ENCODE assay signal across 9 cellular contexts in genomic region chr4:153684182-153685073, GRCh38. TPM values are rescaled to one million over a fixed set of nuclear protein-coding genes. Genes with fewer than 3 reads are reported as not detected.
A peak's percentile ranks its signal among the peaks of the same experiment; 100 is the strongest.
DNase-seq lines count a peak whose midpoint lies in the region; ATAC-seq and TF ChIP-seq lines count a peak whose summit lies in the region.
"Had no signal": no experiment of that assay in that cellular context is flagged by ENCODE, and none has a peak within 500 bp of the region (broad histone marks: within the 10 kb centered on the region; RNA-seq: fewer than 3 reads in every experiment).

Gene TLR2 (plus strand): TSS chr4:153684280. CDS start chr4:153702908, 18,628 bp downstream.

- TF ChIP-seq POLR2A in gastroesophageal sphincter (IDR thresholded peaks at IDR 0.05) = no peak
- no peak for TF ChIP-seq POLR2A in testis (IDR thresholded peaks at IDR 0.05)

- 0 to 20% methylated on average over 1 to 4 of the region's 79 CpGs for WGBS in gastroesophageal sphincter (ENCODE audit: low coverage in 1 of 2), 2 donors
- WGBS in testis, 2 donors = 0 to 1% methylated on average over 3 to 76 of the region's 79 CpGs

- H3K4me3 ChIP-seq in gastroesophageal sphincter (peak within 1 kb of the TSS; percentile 61 to 68), osteoblast (ENCODE audit: insufficient read depth, low read length) (peak within 1 kb of the TSS; percentile 67), testis (peak within 1 kb of the TSS; percentile 56 to 73)

- no peaks in the 10 kb centered on the region for H3K79me2 ChIP-seq in osteoblast (ENCODE audit: insufficient read depth, low read length)

- H3K27ac ChIP-seq in gastroesophageal sphincter (peak within 1 kb of the TSS in 3 of 4 donors; percentile 32 to 73 (median 57)), osteoblast (ENCODE audit: low read depth, low read length) (no peak within 1 kb of the TSS), testis (peak within 1 kb of the TSS; percentile 69 to 70)
- H3K27ac ChIP-seq: epithelial cell of prostate had no signal

- DNase-seq in NOMO-1 (lab: John Stamatoyannopoulos, UW; ENCODE audit: unreplicated experiment in 2 of 2) (peak; percentile 78 to 89), osteoblast (ENCODE audit: insufficient read length, low spot score, missing footprints) (peak; percentile 71), testis (peak; percentile 18), dedifferentiated amniotic fluid mesenchymal stem cell (ENCODE audit: extremely low spot score) (no peak)

- peak within 1 kb of the TSS; percentile 67 for H3K4me2 ChIP-seq in osteoblast (ENCODE audit: insufficient read depth, low read length)

- peaks cover 0 to 17% (median 0%) of the 10 kb centered on the region in 3 donors for H3K4me1 ChIP-seq in gastroesophageal sphincter
- H3K4me1 ChIP-seq in osteoblast (ENCODE audit: insufficient read depth, low read length) = peaks cover 13% of the 10 kb centered on the region
- H3K4me1 ChIP-seq in testis = peaks cover 12% of the 10 kb centered on the region

- peak within 1 kb of the TSS; percentile 77 for H3K4me3 Mint-ChIP-seq in activated T-helper 17 cell treated with anti-CD3 and anti-CD28 coated beads, Interleukin-2, amount 50 U/mL, for 72 hours

- H2AFZ ChIP-seq in osteoblast (ENCODE audit: low read length) = peak within 1 kb of the TSS; percentile 68

- intact Hi-C loops in testis (cut with DNase I; ENCODE audit: low total_unique reads) = no loop called here

- H3K27me3 ChIP-seq in gastroesophageal sphincter (peaks cover 14% of the 10 kb centered on the region), osteoblast (ENCODE audit: insufficient read depth, low read length) (peaks cover 49% of the 10 kb centered on the region), testis (no peaks in the 10 kb centered on the region)

- ATAC-seq in GM18502 (IDR thresholded peaks at IDR 0.05; ENCODE audit: poor library complexity, unreplicated experiment) = peak; percentile 91
- peak; percentile 86 for ATAC-seq in HG02623 (IDR thresholded peaks at IDR 0.05; ENCODE audit: unreplicated experiment)
- ATAC-seq in activated T-helper 17 cell treated with anti-CD3 and anti-CD28 coated beads, Interleukin-2, amount 50 U/mL, for 72 hours (replicated peaks) = peak; percentile 85
- ATAC-seq in gastroesophageal sphincter = peak; percentile 80

- no peaks in the 10 kb centered on the region for H3K4me1 Mint-ChIP-seq in activated T-helper 17 cell treated with anti-CD3 and anti-CD28 coated beads, Interleukin-2, amount 50 U/mL, for 72 hours

- H3K9me3 ChIP-seq in gastroesophageal sphincter (peaks cover 0 to 12% (median 0%) of the 10 kb centered on the region in 3 donors), osteoblast (ENCODE audit: low read depth, low read length) (no peaks in the 10 kb centered on the region), testis (no peaks in the 10 kb centered on the region)

- TF ChIP-seq CTCF in gastroesophageal sphincter (IDR thresholded peaks at IDR 0.05) = no peak
- TF ChIP-seq CTCF in osteoblast (IDR thresholded peaks at IDR 0.05; ENCODE audit: extremely low read depth, low read depth, low read length) = no peak
- TF ChIP-seq CTCF in testis (IDR thresholded peaks at IDR 0.05) = no peak

- H3K36me3 ChIP-seq in gastroesophageal sphincter (peaks cover 0 to 9% of the 10 kb centered on the region in 2 donors), osteoblast (ENCODE audit: insufficient read depth, low read length) (no peaks in the 10 kb centered on the region), testis (ENCODE audit: low read depth, missing control alignments) (no peaks in the 10 kb centered on the region)

- H3K27ac Mint-ChIP-seq in activated T-helper 17 cell treated with anti-CD3 and anti-CD28 coated beads, Interleukin-2, amount 50 U/mL, for 72 hours = no peak within 1 kb of the TSS

- no peak for TF ChIP-seq EP300 in gastroesophageal sphincter (IDR thresholded peaks at IDR 0.05)

- peaks cover 15% of the 10 kb centered on the region for H3K36me3 Mint-ChIP-seq in activated T-helper 17 cell treated with anti-CD3 and anti-CD28 coated beads, Interleukin-2, amount 50 U/mL, for 72 hours (ENCODE audit: low read depth)

- H4K20me1 ChIP-seq in osteoblast (ENCODE audit: insufficient read depth, low read length) = no peaks in the 10 kb centered on the region

- H3K9me3 Mint-ChIP-seq in activated T-helper 17 cell treated with anti-CD3 and anti-CD28 coated beads, Interleukin-2, amount 50 U/mL, for 72 hours = peaks cover 4% of the 10 kb centered on the region

- peaks cover 12% of the 10 kb centered on the region for H3K27me3 Mint-ChIP-seq in activated T-helper 17 cell treated with anti-CD3 and anti-CD28 coated beads, Interleukin-2, amount 50 U/mL, for 72 hours

RNA-seq across cellular contexts. Expression of gene TLR2, which starts in this region (rescaled TPM):
- total RNA-seq in activated T-helper 17 cell treated with anti-CD3 and anti-CD28 coated beads, Interleukin-2, amount 50 U/mL, for 72 hours = 1 to 10 TPM; 2.0 to 2.1 TPM
- total RNA-seq in gastroesophageal sphincter (10 to 100 TPM in 2 of 4 donors, 1 to 10 TPM in 2; 4.3 to 30.0 (median 13.7) TPM), osteoblast (0.29 and 0.36 TPM in 2 replicates), testis (10 to 100 TPM in 1 of 2 donors, 1 to 10 TPM in 1; 8.7 to 12.0 TPM)
- 5.4 TPM for polyA plus RNA-seq in testis (ENCODE audit: insufficient read depth, low read depth, low replicate concordance)

Comparison
In these comparisons a context has a peak if more than half of its experiments do, and no peak if none do; other contexts are left out.
1. Peak in DNase-seq, H3K4me3 ChIP-seq and H3K4me2 ChIP-seq in osteoblast; RNA of the gene not detected or under 1 TPM.